8 cellular contexts compared by ENCODE assay signal in genomic region chr3:133196527-133196926, GRCh38.
"Had no signal": no experiment of that assay in that cellular context is flagged by ENCODE, and none has a peak within 500 bp of the region (broad histone marks: within the 10 kb centered on the region; RNA-seq: fewer than 3 reads in every experiment).

No MANE protein-coding gene starts in this region.

- FAIRE-seq: G401.6, GM12878, GM12891, GM12892, GM18507, GM19239 had no signal

- H3K4me3 ChIP-seq: GM12878 had no signal

- DNase-seq: GDM1, GF-D8 had no signal

- ATAC-seq: GM12878 had no signal
